Comparison of ENCODE assay signal across 17 cellular contexts in genomic region chr6:132733288-132733687, GRCh38. TPM values are rescaled to one million over a fixed set of nuclear protein-coding genes. Genes with fewer than 3 reads are reported as not detected.
"Had no signal": no experiment of that assay in that cellular context is flagged by ENCODE, and none has a peak within 500 bp of the region (broad histone marks: within the 10 kb centered on the region; RNA-seq: fewer than 3 reads in every experiment).

No MANE protein-coding gene starts in this region.

- H3K4me3 ChIP-seq: cardiac muscle cell, lower lobe of right lung, tibial artery had no signal

- H3K36me3 ChIP-seq: cardiac muscle cell, lower lobe of right lung, tibial artery had no signal

- H3K4me3 Mint-ChIP-seq: activated B cell treated with CpG ODN at 0.5 μM for 24 hours; activated CD4-positive, alpha-beta memory T cell treated with anti-CD3 and anti-CD28 coated beads for 36 hours; activated naive CD8-positive, alpha-beta T cell; nephron progenitor cell had no signal

- H3K27me3 Mint-ChIP-seq: activated B cell treated with CpG ODN at 0.5 μM for 24 hours; activated naive CD8-positive, alpha-beta T cell had no signal

- H3K27me3 ChIP-seq: cardiac muscle cell, tibial artery had no signal

- H3K4me1 Mint-ChIP-seq: nephron progenitor cell had no signal

- FAIRE-seq: urothelium cell line had no signal

- H3K27ac Mint-ChIP-seq: activated B cell treated with CpG ODN at 0.5 μM for 24 hours; activated CD4-positive, alpha-beta memory T cell treated with anti-CD3 and anti-CD28 coated beads for 36 hours; activated naive CD8-positive, alpha-beta T cell; nephron progenitor cell had no signal

- H3K9me3 Mint-ChIP-seq: activated B cell treated with CpG ODN at 0.5 μM for 24 hours; activated CD4-positive, alpha-beta memory T cell treated with anti-CD3 and anti-CD28 coated beads for 36 hours; nephron progenitor cell had no signal

- H3K27ac ChIP-seq: cardiac muscle cell, tibial artery had no signal

- H3K36me3 Mint-ChIP-seq: activated CD4-positive, alpha-beta memory T cell treated with anti-CD3 and anti-CD28 coated beads for 36 hours had no signal

- H3K9me3 ChIP-seq: lower lobe of right lung, tibial artery had no signal

- DNase-seq: activated B cell treated with CpG ODN at 0.5 μM for 24 hours; activated CD4-positive, alpha-beta memory T cell treated with anti-CD3 and anti-CD28 coated beads for 36 hours; activated CD4-positive, alpha-beta T cell treated with anti-CD3 and anti-CD28 coated beads for 4 hours; amniotic stem cell; lower lobe of right lung; nephron progenitor cell; occipital lobe; retina; stimulated activated CD4-positive, alpha-beta T cell treated with anti-CD3 and anti-CD28 coated beads, Interleukin-2, amount 100 ng/mL, for 24 hours; stimulated activated naive CD4-positive, alpha-beta T cell treated with Interleukin-2 at 50 U/mL for 16 hours; tibial artery had no signal

RNA-seq across cellular contexts. Expression of gene VNN1, which starts 19.4 kb away (rescaled TPM):
- total RNA-seq: activated CD4-positive, alpha-beta memory T cell treated with anti-CD3 and anti-CD28 coated beads for 36 hours; cardiac muscle cell; occipital lobe; T-helper 2 cell treated with Interferon-gamma antibody and Interleukin-4, amounts not matched to agents 100 ng/mL and 5 ng/mL, for 36 hours had no signal
- polyA plus RNA-seq: cardiac muscle cell had no signal

RNA-seq across cellular contexts. Expression of gene VNN2, which starts 24.4 kb away (rescaled TPM):
- total RNA-seq: cardiac muscle cell, dermis microvascular lymphatic vessel endothelial cell, fibroblast of villous mesenchyme had no signal
- polyA plus RNA-seq: cardiac muscle cell had no signal
